Comparison of ENCODE assay signal across 16 cellular contexts in the genomic region with DNA sequence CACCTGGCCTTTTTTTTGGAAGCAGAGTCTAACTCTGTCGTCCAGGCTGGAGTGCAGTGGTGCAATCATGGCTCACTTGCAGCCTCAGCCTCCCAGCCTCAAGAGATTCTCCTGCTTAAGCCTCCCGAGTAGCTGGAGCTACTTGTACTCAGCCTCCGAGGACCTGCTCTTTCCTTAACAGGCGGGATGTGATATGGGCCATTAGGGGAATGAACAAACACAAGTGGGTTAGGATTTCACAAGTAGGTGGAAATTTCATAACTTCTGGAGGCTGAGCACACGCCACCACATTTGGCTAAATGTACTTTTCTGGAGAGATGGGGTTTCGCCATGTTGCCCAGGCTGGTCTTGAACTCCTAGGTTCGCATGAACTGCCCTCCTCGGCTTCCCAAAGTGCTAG. TPM values are rescaled to one million over a fixed set of nuclear protein-coding genes. Genes with fewer than 3 reads are reported as not detected.
A peak's percentile ranks its signal among the peaks of the same experiment; 100 is the strongest.
DNase-seq lines count a peak whose midpoint lies in the region; ATAC-seq and TF ChIP-seq lines count a peak whose summit lies in the region.
"Had no signal": no experiment of that assay in that cellular context is flagged by ENCODE, and none has a peak within 500 bp of the region (broad histone marks: within the 10 kb centered on the region; RNA-seq: fewer than 3 reads in every experiment).

No MANE protein-coding gene starts in this region.

- POLR2A ChIA-PET in CD4-positive, alpha-beta T cell (lab: Charles Lee) = interaction anchor here (1.3 kb wide), 1 partner anchor 69 kb away, joined by 3 read pairs; no protein-coding TSS in a partner anchor

- H3K4me1 ChIP-seq in endodermal cell (ENCODE audit: control insufficient read depth, insufficient read depth, low read length) (no peaks in the 10 kb centered on the region), neutrophil (ENCODE audit: control insufficient read depth in 1 of 2, insufficient read depth in 1 of 2, low read depth in 1 of 2, low read length in 1 of 2) (peaks cover 68 to 72% of the 10 kb centered on the region in 2 experiments), Peyer's patch (peaks cover 0 to 17% (median 6%) of the 10 kb centered on the region in 4 donors)

- 92 to 94% methylated on average over 8 of the region's 8 CpGs for WGBS in endodermal cell (ENCODE audit: insufficient coverage in 1 of 2, insufficient read length in 1 of 2), 2 experiments

- DNase-seq in CD4-positive, alpha-beta T cell = no peak
- DNase-seq in MV-4-11 (lab: John Stamatoyannopoulos, UW) (peak; percentile 88), endodermal cell (no peak), DMS53 treated with DMSO at 0.1 percent for 48 hours (lab: John Stamatoyannopoulos, UW; ENCODE audit: unreplicated experiment) (no peak), Peyer's patch (no peak), NCI-H1436 treated with DMSO at 0.1 percent for 48 hours (lab: John Stamatoyannopoulos, UW) (no peak)
- DNase-seq: activated CD4-positive, alpha-beta T cell treated with anti-CD3 and anti-CD28 coated beads, Interleukin-2, amount 50 U/mL, for 1 hour; CD8-positive, alpha-beta memory T cell; central memory CD4-positive, alpha-beta T cell; MM.1S; stimulated activated naive CD4-positive, alpha-beta T cell; T-helper 9 cell had no signal

- TF ChIP-seq POLR2A in Peyer's patch (IDR thresholded peaks at IDR 0.05) = no peak

- peaks cover 33% of the 10 kb centered on the region for H3K4me1 Mint-ChIP-seq in CD4-positive, alpha-beta T cell (ENCODE audit: low read depth)
- peaks cover 2% of the 10 kb centered on the region for H3K4me1 Mint-ChIP-seq in endodermal cell

- no peak for ATAC-seq in CD4-positive, alpha-beta T cell (ENCODE audit: poor library complexity)
- ATAC-seq in HG03025 (IDR thresholded peaks at IDR 0.05; ENCODE audit: low FRiP score, unreplicated experiment) = no peak

- no peaks in the 10 kb centered on the region for H3K9me3 ChIP-seq in CD4-positive, alpha-beta T cell (ENCODE audit: control insufficient read depth, low read length)
- H3K9me3 ChIP-seq in endodermal cell (ENCODE audit: control insufficient read depth, low read length) (no peaks in the 10 kb centered on the region), neutrophil (no peaks in the 10 kb centered on the region), Peyer's patch (no peaks in the 10 kb centered on the region)

- peak overlapping the region; percentile 59 for H3K27ac Mint-ChIP-seq in CD4-positive, alpha-beta T cell
- peak overlapping the region; percentile 35 for H3K27ac Mint-ChIP-seq in endodermal cell

- no peaks in the 10 kb centered on the region for H3K27me3 ChIP-seq in CD4-positive, alpha-beta T cell (ENCODE audit: control insufficient read depth, insufficient read depth, low read length)
- H3K27me3 ChIP-seq in endodermal cell (ENCODE audit: control insufficient read depth, insufficient read depth, low read length, poor library complexity, severe bottlenecking) (no peaks in the 10 kb centered on the region), neutrophil (no peaks in the 10 kb centered on the region), Peyer's patch (no peaks in the 10 kb centered on the region)

- no peak overlapping the region for H3K9ac ChIP-seq in endodermal cell (ENCODE audit: extremely low read depth, low read length, poor library complexity, severe bottlenecking)
- H3K9ac ChIP-seq: parathyroid adenoma had no signal

- H3K4me3 ChIP-seq in endodermal cell (ENCODE audit: low read length) (no peak overlapping the region), neutrophil (ENCODE audit: low read depth in 1 of 2, low read length in 1 of 2) (peak overlapping the region; percentile 63 to 65), Peyer's patch (no peak overlapping the region)

- no peak overlapping the region for H3K27ac ChIP-seq in CD4-positive, alpha-beta T cell (ENCODE audit: low read depth, low read length)
- H3K27ac ChIP-seq in endodermal cell (ENCODE audit: low read depth, low read length) = no peak overlapping the region
- H3K27ac ChIP-seq in neutrophil = peak overlapping the region; percentile 98
- H3K27ac ChIP-seq in Peyer's patch = no peak overlapping the region
- H3K27ac ChIP-seq: epithelial cell of prostate, parathyroid adenoma had no signal

- no peaks in the 10 kb centered on the region for H3K9me3 Mint-ChIP-seq in CD4-positive, alpha-beta T cell
- H3K9me3 Mint-ChIP-seq in endodermal cell = peaks cover 10% of the 10 kb centered on the region
- H3K9me3 Mint-ChIP-seq: CD8-positive, alpha-beta memory T cell had no signal

- H3K36me3 ChIP-seq in endodermal cell (ENCODE audit: control insufficient read depth, insufficient read depth, low read length) (peaks cover 8% of the 10 kb centered on the region), neutrophil (peaks cover 5% of the 10 kb centered on the region), Peyer's patch (no peaks in the 10 kb centered on the region)

- CTCF ChIA-PET in CD4-positive, alpha-beta T cell (lab: Charles Lee) = interaction anchor here (1.2 kb wide), 1 partner anchor 56 kb away, joined by 3 read pairs; no protein-coding TSS in a partner anchor

- H3K27me3 Mint-ChIP-seq in CD4-positive, alpha-beta T cell = no peaks in the 10 kb centered on the region
- no peaks in the 10 kb centered on the region for H3K27me3 Mint-ChIP-seq in endodermal cell (ENCODE audit: insufficient read depth)
- H3K27me3 Mint-ChIP-seq: CD8-positive, alpha-beta memory T cell had no signal

- intact Hi-C loops in CD4-positive, alpha-beta T cell (cut with DNase I, micrococcal nuclease) = no loop called here

- TF ChIP-seq CTCF in CD4-positive, alpha-beta T cell (IDR thresholded peaks at IDR 0.05) = no peak
- TF ChIP-seq CTCF in endodermal cell (conservative IDR thresholded peaks at IDR 0.05) (no peak), neutrophil (IDR thresholded peaks at IDR 0.05) (no peak), Peyer's patch (IDR thresholded peaks at IDR 0.05) (no peak)

- no peak overlapping the region for H3K4me3 Mint-ChIP-seq in CD4-positive, alpha-beta T cell
- no peak overlapping the region for H3K4me3 Mint-ChIP-seq in endodermal cell

- peaks cover 20% of the 10 kb centered on the region for H3K36me3 Mint-ChIP-seq in CD4-positive, alpha-beta T cell (ENCODE audit: low read depth)
- peaks cover 27% of the 10 kb centered on the region for H3K36me3 Mint-ChIP-seq in endodermal cell (ENCODE audit: low read depth)

RNA-seq across cellular contexts. Expression of a gene that starts 4.1 kb away (rescaled TPM):
- 10 to 100 TPM; 24.9 to 26.8 TPM for total RNA-seq in CD4-positive, alpha-beta T cell
- total RNA-seq in endodermal cell (10 to 100 TPM; 57.7 to 66.2 TPM), Peyer's patch (10 to 100 TPM; 18.2 to 61.4 (median 49.3) TPM)
- polyA plus RNA-seq in endodermal cell (2013, experiment 1 of 2) = 57.2 TPM
- 62.4 TPM for polyA plus RNA-seq in endodermal cell (2013, experiment 2 of 2)

RNA-seq across cellular contexts. Expression of a gene that starts 24.6 kb away (rescaled TPM):
- total RNA-seq in CD4-positive, alpha-beta T cell = under 1 TPM; 0.70 to 0.77 TPM
- 10 to 100 TPM; 10.4 to 12.1 TPM for total RNA-seq in endodermal cell
- polyA plus RNA-seq in endodermal cell (2013, experiment 1 of 2) = 11.5 TPM
- 11.6 TPM for polyA plus RNA-seq in endodermal cell (2013, experiment 2 of 2)
- 10 to 100 TPM in 2 of 4 donors, 1 to 10 TPM in 2; 2.1 to 18.2 (median 8.4) TPM for total RNA-seq in Peyer's patch
- polyA plus RNA-seq: CD8-positive, alpha-beta memory T cell had no signal

RNA-seq across cellular contexts. Expression of a gene that starts 31.1 kb away (rescaled TPM):
- not detected for total RNA-seq in CD4-positive, alpha-beta T cell
- total RNA-seq in endodermal cell (10 to 100 TPM in 1 of 2 donors, 1 to 10 TPM in 1; 9.1 to 13.2 TPM), Peyer's patch (1 to 10 TPM in 3 of 4 donors, under 1 TPM in 1; 0.35 to 3.3 (median 1.7) TPM)
- 16.6 TPM for polyA plus RNA-seq in endodermal cell (2013, experiment 1 of 2)
- polyA plus RNA-seq in endodermal cell (2013, experiment 2 of 2) = 15.6 TPM
- polyA plus RNA-seq: CD8-positive, alpha-beta memory T cell had no signal

Comparison
In these comparisons a context has a peak if more than half of its experiments do, and no peak if none do; other contexts are left out.
1. H3K4me3 ChIP-seq: peak in neutrophil (2 of 2); none in endodermal cell (single experiment) and Peyer's patch (0 of 4).